ENCODE assay signal across 8 cellular contexts in the genomic region with DNA sequence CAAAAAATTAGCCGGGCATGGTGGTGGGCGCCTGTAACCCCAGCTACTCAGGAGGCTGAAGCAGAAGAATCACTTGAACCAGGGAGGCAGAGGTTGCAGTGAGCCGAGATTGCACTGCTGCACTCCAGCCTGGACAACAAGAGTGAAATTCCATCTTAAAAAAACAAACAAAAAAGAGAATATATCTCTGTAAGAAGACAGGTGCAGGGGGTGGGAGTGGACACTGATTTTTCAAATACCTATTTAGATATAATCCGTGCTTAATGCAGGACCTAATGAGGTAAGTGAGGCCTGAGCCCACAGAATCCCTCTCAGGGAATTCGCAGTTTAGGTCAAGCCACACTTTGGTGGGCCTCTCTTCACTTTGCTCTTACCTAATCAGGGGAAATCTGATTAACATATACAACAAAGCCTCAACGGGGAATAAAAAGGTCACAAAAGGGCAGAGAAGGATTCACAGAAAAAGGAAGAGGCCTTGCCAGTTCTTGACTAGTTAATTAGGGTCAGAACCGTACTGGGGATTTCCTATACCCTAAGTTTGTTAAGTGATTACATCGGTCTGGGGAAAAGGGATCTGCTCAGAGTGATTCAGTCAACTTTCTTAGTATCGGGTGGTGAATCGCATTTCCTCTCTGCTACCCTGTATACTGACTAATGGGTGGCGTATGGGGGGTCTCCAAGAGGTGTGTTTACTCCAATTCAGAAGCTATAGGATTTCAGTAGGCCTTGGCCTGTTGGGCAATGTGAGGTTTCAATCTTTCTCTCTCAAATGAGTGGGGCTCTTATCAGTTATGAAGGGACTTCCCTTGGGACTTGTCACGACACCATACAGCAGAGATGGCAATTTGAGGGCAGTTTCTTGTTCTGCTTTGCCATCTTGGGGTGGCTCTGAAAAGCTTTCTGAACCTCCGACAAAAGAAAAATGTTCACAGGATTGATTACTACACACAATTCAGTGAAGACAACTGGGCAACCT. TPM values are rescaled to one million over a fixed set of nuclear protein-coding genes. Genes with fewer than 3 reads are reported as not detected.
DNase-seq lines count a peak whose midpoint lies in the region; ATAC-seq and TF ChIP-seq lines count a peak whose summit lies in the region.

No MANE protein-coding gene starts in this region.

- H3K27me3 ChIP-seq in PC-3 (ENCODE audit: low read length) (no peaks in the 10 kb centered on the region), iPS-20b (ENCODE audit: insufficient read depth, low read length) (no peaks in the 10 kb centered on the region)

- peaks cover 12% of the 10 kb centered on the region for H4K20me1 ChIP-seq in PC-3 (ENCODE audit: low read length)

- peak overlapping the region; percentile 99 for H3K4me2 ChIP-seq in PC-3 (ENCODE audit: low read length)

- no peaks in the 10 kb centered on the region for H3K36me3 ChIP-seq in PC-3 (ENCODE audit: low read depth, low read length)
- no peaks in the 10 kb centered on the region for H3K36me3 ChIP-seq in iPS-20b (ENCODE audit: insufficient read depth, low read depth, low read length)

- BruUV-seq in PC-3 (replicated peaks; lab: Mats Ljungman, UMichigan): no TSS peak

- intact Hi-C loops in PC-3 (cut with micrococcal nuclease): no loop called here

- peak overlapping the region; percentile 16; the same call in 1 of the 2 replicates for H3K4me3 ChIP-seq in PC-3 (ENCODE audit: low read length)
- H3K4me3 ChIP-seq in iPS-20b (ENCODE audit: low read length): peak overlapping the region; percentile 86

- H3F3A ChIP-seq in PC-3 (ENCODE audit: low read length, unreplicated experiment): no peaks in the 10 kb centered on the region

- H3K9me3 ChIP-seq in PC-3 (ENCODE audit: low read length) (no peaks in the 10 kb centered on the region), iPS-20b (ENCODE audit: insufficient read depth, low read depth, low read length) (no peaks in the 10 kb centered on the region)

- H3K79me2 ChIP-seq in PC-3 (ENCODE audit: low read length): peaks cover 38% of the 10 kb centered on the region

- no peaks in the 10 kb centered on the region for H3K9me2 ChIP-seq in PC-3 (replicated peaks; ENCODE audit: low read length)

- peak; percentile 15 for DNase-seq in PC-3
- peak; percentile 10 for DNase-seq in activated T-helper 1 cell treated with Interleukin-2 at 50 U/mL for 16 hours (ENCODE audit: low read depth)
- peak in 2 of 3 experiments; percentile 49 to 53 for DNase-seq in stimulated activated CD4-positive, alpha-beta T cell treated with anti-CD3 and anti-CD28 coated beads, TNF-alpha, amount 100 ng/mL, for 24 hours (ENCODE audit: low read depth in 3 of 3)
- DNase-seq in NCI-H1436 (lab: John Stamatoyannopoulos, UW): no peak
- no peak for DNase-seq in NCI-H1092 (lab: John Stamatoyannopoulos, UW)

- peak; percentile 59 for ATAC-seq in GM18508 (IDR thresholded peaks at IDR 0.05; ENCODE audit: insufficient read depth, unreplicated experiment)
- peak; percentile 39 for ATAC-seq in HG02973 (IDR thresholded peaks at IDR 0.05; ENCODE audit: unreplicated experiment)
- no peak for ATAC-seq in PC-3

- peak overlapping the region; percentile 5; the same call in 1 of the 2 replicates for H3K27ac ChIP-seq in PC-3 (ENCODE audit: low read length)
- H3K27ac ChIP-seq in iPS-20b (ENCODE audit: low read length): peak overlapping the region; percentile 76

- TF ChIP-seq CTCF in PC-3 (conservative IDR thresholded peaks at IDR 0.05; ENCODE audit: low read depth, low read length): no peak

- H3K9ac ChIP-seq in PC-3 (ENCODE audit: low read length) (peak overlapping the region; percentile 98), iPS-20b (ENCODE audit: low read depth, low read length) (peak overlapping the region; percentile 63; the same call in 1 of the 2 replicates)

- CTCF ChIA-PET in PC-3 (lab: Charles Lee): no interaction called here

- POLR2A ChIA-PET in PC-3 (lab: Charles Lee; ENCODE audit: unreplicated experiment): interaction anchor here (0.7 kb wide), 1 partner anchor 27 kb away, joined by 3 read pairs; no protein-coding TSS in a partner anchor

- H3K4me1 ChIP-seq in PC-3 (ENCODE audit: insufficient read depth, low read length) (peaks cover 15% of the 10 kb centered on the region), iPS-20b (ENCODE audit: insufficient read depth, low read length) (peaks cover 25% of the 10 kb centered on the region)

- H2AFZ ChIP-seq in PC-3 (ENCODE audit: low read length): peak overlapping the region; percentile 67; the same call in 1 of the 2 replicates

RNA-seq across cellular contexts. Expression of a gene that starts 1.9 kb away (rescaled TPM):
- 11.4 and 14.3 TPM in 2 replicates for total RNA-seq in PC-3 (2014; rRNA removed)

Comparison
In these comparisons a context has a peak if more than half of its experiments do, and no peak if none do; other contexts are left out.
1. DNase-seq: peak in PC-3 (single experiment), activated T-helper 1 cell treated with Interleukin-2 at 50 U/mL for 16 hours (single experiment) and stimulated activated CD4-positive, alpha-beta T cell treated with anti-CD3 and anti-CD28 coated beads, TNF-alpha, amount 100 ng/mL, for 24 hours (2 of 3); none in NCI-H1436 (single experiment) and NCI-H1092 (single experiment).